ENCODE assay signal across 18 cellular contexts in the genomic region with DNA sequence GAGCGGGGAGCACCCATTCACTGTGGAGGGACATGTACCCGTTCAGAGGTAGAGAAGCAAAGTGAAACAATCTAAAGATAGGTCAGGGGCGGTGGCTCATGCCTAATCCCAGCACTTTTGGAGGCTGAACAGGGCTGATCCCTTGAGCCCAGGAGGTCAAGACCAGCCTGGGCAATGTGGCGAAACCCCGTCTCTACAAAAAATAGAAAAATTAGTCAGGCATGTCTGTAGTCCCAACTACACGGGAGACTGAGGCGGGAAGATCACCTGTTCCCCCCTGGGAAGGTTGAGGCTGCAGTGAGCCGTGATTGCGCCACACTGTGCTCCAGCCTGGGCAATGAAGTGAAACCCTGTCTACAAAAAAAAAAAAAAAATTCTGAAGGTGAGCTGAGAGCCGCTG. TPM values are rescaled to one million over a fixed set of nuclear protein-coding genes. Genes with fewer than 3 reads are reported as not detected.
DNase-seq lines count a peak whose midpoint lies in the region; ATAC-seq and TF ChIP-seq lines count a peak whose summit lies in the region.
"Had no signal": no experiment of that assay in that cellular context is flagged by ENCODE, and none has a peak within 500 bp of the region (broad histone marks: within the 10 kb centered on the region; RNA-seq: fewer than 3 reads in every experiment).

No MANE protein-coding gene starts in this region.

- H2AFZ ChIP-seq in ACC112 (ENCODE audit: low read length, unreplicated experiment), result no peak overlapping the region
- H2AFZ ChIP-seq in IMR-90 (replicated peaks; ENCODE audit: low read length, poor library complexity), result no peak overlapping the region

- H4K20me1 ChIP-seq in IMR-90 (ENCODE audit: insufficient read depth, low read length), result no peaks in the 10 kb centered on the region

- H3K27ac ChIP-seq in ACC112 (ENCODE audit: low read depth, low read length), result peak overlapping the region; percentile 82; the same call in 1 of the 2 replicates
- H3K27ac ChIP-seq in IMR-90 (ENCODE audit: insufficient read depth, low read length), result peak overlapping the region; percentile 79
- H3K27ac ChIP-seq in RWPE2 (ENCODE audit: poor library complexity, severe bottlenecking), result peak overlapping the region; percentile 57
- no peak overlapping the region for H3K27ac ChIP-seq in CD4-positive, alpha-beta memory T cell (ENCODE audit: low read depth, low read length)

- CTCF ChIA-PET in IMR-90 (lab: Yijun Ruan, JAX), result interaction anchor here (0.9 to 3.4 kb wide), 3 partner anchors 9 to 85 kb away, joined by 3 to 30 read pairs (median 5); no protein-coding TSS in a partner anchor
- CTCF ChIA-PET in CD4-positive, alpha-beta memory T cell (lab: Charles Lee; ENCODE audit: partially characterized antibody), result interaction anchor here (1.0 to 4.5 kb wide), 11 partner anchors 10 to 385 kb away, joined by 3 to 42 read pairs (median 5); no protein-coding TSS in a partner anchor

- no TSS peak for BruUV-seq in IMR-90 (replicated peaks; lab: Mats Ljungman, UMichigan)

- H4K8ac ChIP-seq in IMR-90 (ENCODE audit: low read depth in 2 of 2, low read length in 2 of 2), result peak overlapping the region; percentile 53 to 93

- WGBS in IMR-90 (ENCODE audit: extremely low coverage in 2 of 2, insufficient read length in 1 of 2), 2 experiments, result 95% methylated on average over 5 of the region's 10 CpGs; no CpG with 5 or more reads in 1 of the 2 experiments

- H2BK20ac ChIP-seq in IMR-90 (ENCODE audit: low read depth, low read length), result peak overlapping the region; percentile 97

- no peak for TF ChIP-seq POLR2A in IMR-90 (IDR thresholded peaks at IDR 0.05; ENCODE audit: low read depth, low read length)

- DNase-seq in IMR-90, result no peak
- DNase-seq in RWPE2 (ENCODE audit: low spot score), result no peak
- DNase-seq in left kidney (ENCODE audit: low read depth, low spot score), result peak; percentile 29
- DNase-seq in activated naive CD4-positive, alpha-beta T cell treated with Interleukin-2 at 50 U/mL for 16 hours, result no peak
- no peak for DNase-seq in CD4-positive, alpha-beta memory T cell
- DNase-seq in Ammon's horn (ENCODE audit: low spot score), result no peak
- no peak for DNase-seq in activated effector memory CD4-positive, alpha-beta T cell treated with Interleukin-2 at 50 U/mL for 16 hours
- DNase-seq: activated CD8-positive, alpha-beta T cell treated with anti-CD3 and anti-CD28 coated beads for 36 hours; effector CD8-positive, alpha-beta T cell; mucosa of descending colon; NCI-H2029 treated with DMSO at 0.1 percent for 48 hours; NCI-H526 treated with DMSO at 0.1 percent for 48 hours; occipital lobe; stimulated activated CD4-positive, alpha-beta T cell treated with anti-CD3 and anti-CD28 coated beads, Interleukin-2, amount 100 ng/mL, for 24 hours had no signal

- no peak overlapping the region for H2AK9ac ChIP-seq in IMR-90 (replicated peaks; ENCODE audit: low read depth, low read length, poor library complexity)

- peaks cover 2 to 7% of the 10 kb centered on the region in 2 donors for H3K27me3 Mint-ChIP-seq in CD4-positive, alpha-beta memory T cell

- POLR2A ChIA-PET in IMR-90 (lab: Charles Lee; ENCODE audit: unreplicated experiment), result no interaction called here
- POLR2A ChIA-PET in CD4-positive, alpha-beta memory T cell (lab: Charles Lee; ENCODE audit: partially characterized antibody), result no interaction called here

- H2BK5ac ChIP-seq in IMR-90 (ENCODE audit: low read depth, low read length, poor library complexity, severe bottlenecking), result peak overlapping the region; percentile 92

- H3K36me3 Mint-ChIP-seq in CD4-positive, alpha-beta memory T cell, result no peaks in the 10 kb centered on the region

- intact Hi-C loops in IMR-90 (cut with micrococcal nuclease), result loop anchor here (1.0 kb wide), 1 partner anchor 48 kb away; no protein-coding TSS in a partner anchor
- intact Hi-C loops in CD4-positive, alpha-beta memory T cell (cut with micrococcal nuclease), result no loop called here

- ATAC-seq in IMR-90 (ENCODE audit: low read depth) (no peak), RWPE2 (ENCODE audit: low read depth) (no peak)

- H3K4me1 ChIP-seq in ACC112 (ENCODE audit: control insufficient read depth, insufficient read depth, low read length, unreplicated experiment) (peaks cover 21% of the 10 kb centered on the region), IMR-90 (ENCODE audit: control insufficient read depth, insufficient read depth, low read length) (peaks cover 18% of the 10 kb centered on the region), RWPE2 (ENCODE audit: insufficient read depth, poor library complexity, severe bottlenecking) (peaks cover 14% of the 10 kb centered on the region)
- peaks cover 12% of the 10 kb centered on the region for H3K4me1 ChIP-seq in CD4-positive, alpha-beta memory T cell (ENCODE audit: insufficient read depth, low read length)

- peaks cover 10 to 13% (median 12%) of the 10 kb centered on the region in 4 donors for H3K4me1 Mint-ChIP-seq in CD4-positive, alpha-beta memory T cell

- TF ChIP-seq RAD21 in IMR-90 (IDR thresholded peaks at IDR 0.05; ENCODE audit: low read length), result no peak

- H3K4me3 ChIP-seq in ACC112 (ENCODE audit: low read depth, low read length) (no peak overlapping the region), IMR-90 (ENCODE audit: insufficient read depth, low read depth, low read length) (no peak overlapping the region), RWPE2 (ENCODE audit: severe bottlenecking) (no peak overlapping the region)
- H3K4me3 ChIP-seq in CD4-positive, alpha-beta memory T cell (ENCODE audit: low read length in 2 of 2), result no peak overlapping the region
- H3K4me3 ChIP-seq: mucosa of descending colon had no signal

- H3K18ac ChIP-seq in IMR-90 (ENCODE audit: low read depth, low read length), result peak overlapping the region; percentile 91

- peak overlapping the region; percentile 37; the same call in 1 of the 2 replicates for H3K9ac ChIP-seq in IMR-90 (ENCODE audit: low read depth, low read length)

- H3K9me3 Mint-ChIP-seq in CD4-positive, alpha-beta memory T cell, result peaks cover 0 to 2% (median 0%) of the 10 kb centered on the region in 8 donors
- H3K9me3 Mint-ChIP-seq: activated CD8-positive, alpha-beta T cell treated with anti-CD3 and anti-CD28 coated beads for 36 hours had no signal

- H3K4me3 Mint-ChIP-seq in CD4-positive, alpha-beta memory T cell, result peak overlapping the region in 1 of 8 donors; percentile 78

- no peak overlapping the region for H3K27ac Mint-ChIP-seq in CD4-positive, alpha-beta memory T cell

- peak overlapping the region; percentile 82 for H2BK15ac ChIP-seq in IMR-90 (ENCODE audit: low read depth, low read length)

- dilution Hi-C loops in IMR-90 (cut with HindIII; ENCODE audit: low sequenced_read_pairs, unreplicated experiment), result no loop called here

- in situ Hi-C loops in IMR-90 (cut with MboI; ENCODE audit: low sequenced_read_pairs), result loop anchor here (5.0 kb wide), 1 partner anchor 81 kb away; no protein-coding TSS in a partner anchor

- H4K91ac ChIP-seq in IMR-90 (ENCODE audit: insufficient read depth, low read depth, low read length), result peak overlapping the region; percentile 95

- H3K27me3 ChIP-seq in ACC112 (ENCODE audit: insufficient read depth, low read length) (no peaks in the 10 kb centered on the region), IMR-90 (ENCODE audit: control insufficient read depth, insufficient read depth, low read length) (no peaks in the 10 kb centered on the region), RWPE2 (ENCODE audit: insufficient read depth, poor library complexity, severe bottlenecking) (no peaks in the 10 kb centered on the region)
- H3K27me3 ChIP-seq in CD4-positive, alpha-beta memory T cell (ENCODE audit: insufficient read depth, low read length), result no peaks in the 10 kb centered on the region
- H3K27me3 ChIP-seq: vagina had no signal

- peak overlapping the region; percentile 63; the same call in 1 of the 2 replicates for H3K56ac ChIP-seq in IMR-90 (ENCODE audit: extremely low read depth, insufficient read depth, low read length)

- H3K9me3 ChIP-seq in IMR-90 (ENCODE audit: control insufficient read depth, insufficient read depth, low read length), result no peaks in the 10 kb centered on the region
- no peaks in the 10 kb centered on the region for H3K9me3 ChIP-seq in RWPE2 (ENCODE audit: severe bottlenecking)
- H3K9me3 ChIP-seq in CD4-positive, alpha-beta memory T cell (ENCODE audit: control insufficient read depth in 1 of 2, low read length in 2 of 2), result no peaks in the 10 kb centered on the region
- H3K9me3 ChIP-seq: mucosa of descending colon, vagina had no signal

- H4K5ac ChIP-seq in IMR-90 (ENCODE audit: low read depth, low read length), result peak overlapping the region; percentile 80

- H3K36me3 ChIP-seq in ACC112 (ENCODE audit: insufficient read depth, low read length), result no peaks in the 10 kb centered on the region
- H3K36me3 ChIP-seq in IMR-90 (ENCODE audit: control insufficient read depth, insufficient read depth, low read length), result no peaks in the 10 kb centered on the region
- no peaks in the 10 kb centered on the region for H3K36me3 ChIP-seq in RWPE2 (ENCODE audit: low read depth)
- H3K36me3 ChIP-seq in CD4-positive, alpha-beta memory T cell (ENCODE audit: insufficient read depth, low read length), result no peaks in the 10 kb centered on the region
- H3K36me3 ChIP-seq: vagina had no signal

- H2BK120ac ChIP-seq in IMR-90 (ENCODE audit: low read depth, low read length), result peak overlapping the region; percentile 97

- no peak for TF ChIP-seq CTCF in IMR-90 (conservative IDR thresholded peaks at IDR 0.05; ENCODE audit: low read depth, low read length)
- no peak for TF ChIP-seq CTCF in RWPE2 (IDR thresholded peaks at IDR 0.05; ENCODE audit: poor library complexity, severe bottlenecking)

- H3K79me2 ChIP-seq in ACC112 (ENCODE audit: control insufficient read depth, insufficient read depth, low read length, unreplicated experiment), result no peaks in the 10 kb centered on the region

- H3K23ac ChIP-seq in IMR-90 (ENCODE audit: low read depth, low read length), result peak overlapping the region; percentile 66

- H3K4me2 ChIP-seq in IMR-90 (ENCODE audit: low read depth, low read length), result no peak overlapping the region

- peaks cover 20% of the 10 kb centered on the region for H3K9me1 ChIP-seq in IMR-90 (ENCODE audit: insufficient read depth, low read length)

- peak overlapping the region; percentile 98 for H2AK5ac ChIP-seq in IMR-90 (ENCODE audit: low read depth, low read length)

- H3K14ac ChIP-seq in IMR-90 (replicated peaks; ENCODE audit: low read depth, low read length), result peak overlapping the region; percentile 81; the same call in 1 of the 2 replicates

- H3K4ac ChIP-seq in IMR-90 (ENCODE audit: low read depth, low read length), result peak overlapping the region; percentile 91

- peaks cover 0 to 6% of the 10 kb centered on the region in 2 experiments; a peak in 2 of 4 replicates for H3K79me1 ChIP-seq in IMR-90 (ENCODE audit: low read depth in 1 of 2, low read length in 2 of 2)

RNA-seq across cellular contexts. Expression of gene MYL4, which starts 21.7 kb away (rescaled TPM):
- 0.28 TPM in 1 of 2 replicates, not detected in the other for total RNA-seq in IMR-90 (2012; rRNA removed)
- 0.20 TPM in 1 of 2 replicates, not detected in the other for polyA plus RNA-seq in IMR-90 (2012; rRNA removed)
- 0.14 TPM in 1 of 2 replicates, not detected in the other for polyA plus RNA-seq in IMR-90 (2012; cell fraction: cytosol; rRNA removed)
- 0.41 and 0.42 TPM in 2 replicates for polyA plus RNA-seq in IMR-90 (2012; cell fraction: nucleus; rRNA removed; ENCODE audit: low replicate concordance)
- not detected for total RNA-seq in CD4-positive, alpha-beta memory T cell
- polyA plus RNA-seq in CD4-positive, alpha-beta memory T cell, result not detected
- total RNA-seq: A673; activated CD8-positive, alpha-beta T cell treated with anti-CD3 and anti-CD28 coated beads for 36 hours; vagina had no signal
- polyA plus RNA-seq: keratinocyte had no signal

RNA-seq across cellular contexts. Expression of gene ITGB3, which starts 22.8 kb away (rescaled TPM):
- 14.4 and 17.6 TPM in 2 replicates for total RNA-seq in IMR-90 (2012; rRNA removed)
- 9.0 and 9.8 TPM in 2 replicates for polyA plus RNA-seq in IMR-90 (2012; rRNA removed)
- polyA plus RNA-seq in IMR-90 (2012; cell fraction: cytosol; rRNA removed), result 5.7 and 6.6 TPM in 2 replicates
- polyA plus RNA-seq in IMR-90 (2012; cell fraction: nucleus; rRNA removed; ENCODE audit: low replicate concordance), result 2.9 and 7.5 TPM in 2 replicates
- not detected for total RNA-seq in CD4-positive, alpha-beta memory T cell
- polyA plus RNA-seq in CD4-positive, alpha-beta memory T cell, result not detected
- total RNA-seq: A673; activated CD8-positive, alpha-beta T cell treated with anti-CD3 and anti-CD28 coated beads for 36 hours had no signal
- polyA plus RNA-seq: keratinocyte had no signal

RNA-seq across cellular contexts. Expression of gene CDC27, which starts 41.8 kb away (rescaled TPM):
- total RNA-seq in IMR-90 (2012; rRNA removed), result 170 and 190 TPM in 2 replicates
- polyA plus RNA-seq in IMR-90 (2012; rRNA removed), result 47.7 and 57.9 TPM in 2 replicates
- 12.3 and 13.8 TPM in 2 replicates for polyA plus RNA-seq in IMR-90 (2012; cell fraction: cytosol; rRNA removed)
- 15.1 and 99.8 TPM in 2 replicates for polyA plus RNA-seq in IMR-90 (2012; cell fraction: nucleus; rRNA removed; ENCODE audit: low replicate concordance)
- 10 to 100 TPM; 60.2 to 73.4 TPM for total RNA-seq in CD4-positive, alpha-beta memory T cell
- polyA plus RNA-seq in CD4-positive, alpha-beta memory T cell, result 100 to 1,000 TPM in 1 of 2 donors, 10 to 100 TPM in 1; 64.2 to 104 TPM

Comparison
In these comparisons a context has a peak if more than half of its experiments do, and no peak if none do; other contexts are left out.
1. RNA of gene ITGB3, which starts 22.8 kb away (total RNA-seq): 14.4 to 17.6 TPM in IMR-90; not detected in CD4-positive, alpha-beta memory T cell; every median in the first group is over 10 times any median in the second.